Comparison of ENCODE assay signal across 29 cellular contexts in genomic region chr9:16004613-16005012, GRCh38.
"Had no signal": no experiment of that assay in that cellular context is flagged by ENCODE, and none has a peak within 500 bp of the region (broad histone marks: within the 10 kb centered on the region; RNA-seq: fewer than 3 reads in every experiment).

No MANE protein-coding gene starts in this region.

- H3K4me1 Mint-ChIP-seq: stimulated activated effector memory CD8-positive, alpha-beta T cell treated with anti-CD3 and anti-CD28 coated beads, Interleukin-12 subunit alpha, Interleukin-12 subunit beta, amount 100 ng/mL, for 72 hours; stimulated activated memory B cell treated with anti-CD40 and anti-IgM and Interleukin-4, amounts not matched to agents 10 μg/mL and 1 μg/mL and 100 μg/mL, for 72 hours; stimulated activated naive B cell treated with anti-CD40 and anti-IgM and Interleukin-4, amounts not matched to agents 10 μg/mL and 1 μg/mL and 100 μg/mL, for 72 hours; stimulated activated naive CD8-positive, alpha-beta T cell treated with anti-CD3 and anti-CD28 coated beads, Interleukin-15, amount 100 ng/mL, for 72 hours had no signal

- DNase-seq: stimulated activated CD4-positive, alpha-beta T cell treated with anti-CD3 and anti-CD28 coated beads, Interleukin-2, amount 100 ng/mL, for 48 hours; stimulated activated CD4-positive, alpha-beta T cell treated with anti-CD3 and anti-CD28 coated beads, Interleukin-4, amount 100 ng/mL, for 1 hour; stimulated activated CD4-positive, alpha-beta T cell treated with anti-CD3 and anti-CD28 coated beads, Interleukin-4, amount 100 ng/mL, for 24 hours; stimulated activated CD4-positive, alpha-beta T cell treated with anti-CD3 and anti-CD28 coated beads, Interleukin-4, amount 100 ng/mL, for 4 hours; stimulated activated CD8-positive, alpha-beta memory T cell treated with anti-CD3 and anti-CD28 coated beads, Interleukin-4, amount 100 ng/mL, for 48 hours; stimulated activated naive B cell treated with anti-CD40 and anti-IgM and Interleukin-4, amounts not matched to agents 10 μg/mL and 1 μg/mL and 100 μg/mL, for 72 hours; stimulated activated naive CD4-positive, alpha-beta T cell; stimulated activated naive CD4-positive, alpha-beta T cell treated with Interleukin-2 at 50 U/mL for 16 hours; stimulated activated naive CD8-positive, alpha-beta T cell treated with anti-CD3 and anti-CD28 coated beads, Interleukin-15, amount 100 ng/mL, for 72 hours; stimulated activated naive CD8-positive, alpha-beta T cell treated with anti-CD3 and anti-CD28 coated beads, Interleukin-15, Interleukin-2, amounts not matched to agents 100 U/mL and 50 U/mL, for 24 hours; stomach; substantia nigra; testis; thyroid gland; tibial artery; transverse colon; trophoblast cell; upper lobe of left lung; upper lobe of right lung; uterus had no signal

- H3K9me3 Mint-ChIP-seq: stimulated activated naive CD8-positive, alpha-beta T cell treated with anti-CD3 and anti-CD28 coated beads, Interleukin-15, Interleukin-2, amounts not matched to agents 100 ng/mL and 50 ng/mL, for 24 hours; type B pancreatic cell had no signal

- H3K27ac ChIP-seq: stomach, suprapubic skin, testis, thoracic aorta, thyroid gland, tibial artery, tibial nerve, transverse colon, upper lobe of left lung, upper lobe of right lung, uterus, vagina had no signal

- FAIRE-seq: urothelium cell line had no signal

- H3K36me3 Mint-ChIP-seq: stimulated activated effector memory CD8-positive, alpha-beta T cell treated with anti-CD3 and anti-CD28 coated beads, Interleukin-12 subunit alpha, Interleukin-12 subunit beta, amount 100 ng/mL, for 72 hours; stimulated activated memory B cell treated with anti-CD40 and anti-IgM and Interleukin-4, amounts not matched to agents 10 μg/mL and 1 μg/mL and 100 μg/mL, for 72 hours; stimulated activated naive B cell treated with anti-CD40 and anti-IgM and Interleukin-4, amounts not matched to agents 10 μg/mL and 1 μg/mL and 100 μg/mL, for 72 hours; type B pancreatic cell had no signal

- H3K4me3 ChIP-seq: stomach, suprapubic skin, testis, thoracic aorta, thyroid gland, tibial artery, tibial nerve, transverse colon, upper lobe of left lung, upper lobe of right lung, uterus, vagina had no signal

- H3K27me3 ChIP-seq: stomach, suprapubic skin, testis, thyroid gland, tibial artery, tibial nerve, transverse colon, upper lobe of left lung, upper lobe of right lung, uterus, vagina had no signal

- H3K9me3 ChIP-seq: suprapubic skin, testis, thoracic aorta, thyroid gland, tibial artery, transverse colon, upper lobe of left lung, upper lobe of right lung, uterus, vagina had no signal

- H3K36me3 ChIP-seq: stomach, suprapubic skin, thoracic aorta, thyroid gland, tibial artery, tibial nerve, transverse colon, upper lobe of left lung, upper lobe of right lung, uterus, vagina had no signal

- H3K4me3 Mint-ChIP-seq: stimulated activated effector memory CD8-positive, alpha-beta T cell treated with anti-CD3 and anti-CD28 coated beads, Interleukin-12 subunit alpha, Interleukin-12 subunit beta, amount 100 ng/mL, for 72 hours; stimulated activated memory B cell treated with anti-CD40 and anti-IgM and Interleukin-4, amounts not matched to agents 10 μg/mL and 1 μg/mL and 100 μg/mL, for 72 hours; stimulated activated naive B cell treated with anti-CD40 and anti-IgM and Interleukin-4, amounts not matched to agents 10 μg/mL and 1 μg/mL and 100 μg/mL, for 72 hours; stimulated activated naive CD8-positive, alpha-beta T cell treated with anti-CD3 and anti-CD28 coated beads, Interleukin-15, amount 100 ng/mL, for 72 hours; stimulated activated naive CD8-positive, alpha-beta T cell treated with anti-CD3 and anti-CD28 coated beads, Interleukin-15, Interleukin-2, amounts not matched to agents 100 ng/mL and 50 ng/mL, for 24 hours; type B pancreatic cell had no signal

- H3K4me1 ChIP-seq: stomach, suprapubic skin, testis, thyroid gland, tibial artery, tibial nerve, transverse colon, upper lobe of left lung, upper lobe of right lung, uterus had no signal

- H3K27ac Mint-ChIP-seq: stimulated activated effector memory CD8-positive, alpha-beta T cell treated with anti-CD3 and anti-CD28 coated beads, Interleukin-12 subunit alpha, Interleukin-12 subunit beta, amount 100 ng/mL, for 72 hours; stimulated activated memory B cell treated with anti-CD40 and anti-IgM and Interleukin-4, amounts not matched to agents 10 μg/mL and 1 μg/mL and 100 μg/mL, for 72 hours; stimulated activated naive B cell treated with anti-CD40 and anti-IgM and Interleukin-4, amounts not matched to agents 10 μg/mL and 1 μg/mL and 100 μg/mL, for 72 hours; stimulated activated naive CD8-positive, alpha-beta T cell treated with anti-CD3 and anti-CD28 coated beads, Interleukin-15, amount 100 ng/mL, for 72 hours; stimulated activated naive CD8-positive, alpha-beta T cell treated with anti-CD3 and anti-CD28 coated beads, Interleukin-15, Interleukin-2, amounts not matched to agents 100 ng/mL and 50 ng/mL, for 24 hours; type B pancreatic cell had no signal

- ATAC-seq: stimulated activated effector memory CD8-positive, alpha-beta T cell treated with anti-CD3 and anti-CD28 coated beads, Interleukin-12 subunit alpha, Interleukin-12 subunit beta, amount 100 ng/mL, for 72 hours; stimulated activated memory B cell treated with anti-CD40 and anti-IgM and Interleukin-4, amounts not matched to agents 10 μg/mL and 1 μg/mL and 100 μg/mL, for 72 hours; stimulated activated naive B cell treated with anti-CD40 and anti-IgM and Interleukin-4, amounts not matched to agents 10 μg/mL and 1 μg/mL and 100 μg/mL, for 72 hours; stimulated activated naive CD8-positive, alpha-beta T cell treated with anti-CD3 and anti-CD28 coated beads, Interleukin-15, amount 100 ng/mL, for 72 hours; stimulated activated naive CD8-positive, alpha-beta T cell treated with anti-CD3 and anti-CD28 coated beads, Interleukin-15, Interleukin-2, amounts not matched to agents 100 U/mL and 50 U/mL, for 24 hours; upper lobe of right lung had no signal

- H3K27me3 Mint-ChIP-seq: stimulated activated memory B cell treated with anti-CD40 and anti-IgM and Interleukin-4, amounts not matched to agents 10 μg/mL and 1 μg/mL and 100 μg/mL, for 72 hours; stimulated activated naive B cell treated with anti-CD40 and anti-IgM and Interleukin-4, amounts not matched to agents 10 μg/mL and 1 μg/mL and 100 μg/mL, for 72 hours; stimulated activated naive CD8-positive, alpha-beta T cell treated with anti-CD3 and anti-CD28 coated beads, Interleukin-15, amount 100 ng/mL, for 72 hours; stimulated activated naive CD8-positive, alpha-beta T cell treated with anti-CD3 and anti-CD28 coated beads, Interleukin-15, Interleukin-2, amounts not matched to agents 100 ng/mL and 50 ng/mL, for 24 hours; type B pancreatic cell had no signal
